In genomic region chr14:24734917-24735500, GRCh38 we compare ENCODE assay signal across 9 cellular contexts.
DNase-seq lines count a peak whose midpoint lies in the region; ATAC-seq and TF ChIP-seq lines count a peak whose summit lies in the region.
"Had no signal": no experiment of that assay in that cellular context is flagged by ENCODE, and none has a peak within 500 bp of the region (broad histone marks: within the 10 kb centered on the region; RNA-seq: fewer than 3 reads in every experiment).

No MANE protein-coding gene starts in this region.

- H3K36me3 ChIP-seq in iPS DF 6.9 (ENCODE audit: control insufficient read depth, insufficient read depth, low read length) (no peaks in the 10 kb centered on the region), spleen (no peaks in the 10 kb centered on the region)

- TF ChIP-seq CTCF in spleen (IDR thresholded peaks at IDR 0.05 in 8 of 11, conservative IDR thresholded peaks at IDR 0.05 in 3 of 11) = peak in 9 of 11 experiments; percentile 32 to 71 (median 60)

- intact Hi-C loops in spleen (cut with DNase I; ENCODE audit: low total_unique reads) = loop anchor here (5.0 kb wide), 1 partner anchor 417 kb away; no protein-coding TSS in a partner anchor

- no peak for TF ChIP-seq POLR2A in spleen (IDR thresholded peaks at IDR 0.05)

- DNase-seq in DMS114 treated with DMSO at 0.1 percent for 48 hours (lab: John Stamatoyannopoulos, UW; ENCODE audit: unreplicated experiment) (peak; percentile 27), NCI-H524 (lab: John Stamatoyannopoulos, UW) (peak; percentile 71 to 85), astrocyte of the hippocampus (ENCODE audit: low read depth, low spot score) (peak; percentile 78), iPS DF 6.9 (ENCODE audit: low read depth, low spot score) (peak; percentile 39), spleen (no peak)
- DNase-seq in NK-92 treated with Interleukin-12 subunit alpha and Interleukin-12 subunit beta, amount 100 ng/mL, for 24 hours (lab: John Stamatoyannopoulos, UW) = no peak

- H3K4me1 ChIP-seq in iPS DF 6.9 (ENCODE audit: control insufficient read depth, insufficient read depth, low read length) = peaks cover 5% of the 10 kb centered on the region
- H3K4me1 ChIP-seq in spleen = no peaks in the 10 kb centered on the region

- no peaks in the 10 kb centered on the region for H3K9me3 ChIP-seq in iPS DF 6.9 (ENCODE audit: control insufficient read depth, insufficient read depth, low read length)
- H3K9me3 ChIP-seq in spleen = peaks cover 0 to 5% (median 0%) of the 10 kb centered on the region in 8 donors

- H3K4me3 ChIP-seq in iPS DF 6.9 (ENCODE audit: low read length) (no peak overlapping the region), spleen (no peak overlapping the region)
- H3K4me3 ChIP-seq: skin epidermis had no signal

- no CpG with 5 or more reads among the region's 9 CpGs for WGBS in iPS DF 6.9 (ENCODE audit: insufficient coverage, insufficient read length)
- 30 to 38% (median 33%) methylated on average over 9 of the region's 9 CpGs for WGBS in spleen, 5 donors

- ATAC-seq in HG03442 (IDR thresholded peaks at IDR 0.05; ENCODE audit: unreplicated experiment) = peak; percentile 61
- ATAC-seq in activated CD4-positive, CD25-positive, alpha-beta regulatory T cell treated with anti-CD3 and anti-CD28 coated beads, Interleukin-2, amount 50 U/mL, for 24 hours = no peak

- H3K27me3 ChIP-seq in iPS DF 6.9 (ENCODE audit: control insufficient read depth, insufficient read depth, low read length) = no peaks in the 10 kb centered on the region
- H3K27me3 ChIP-seq in spleen (replicated peaks in 1 of 7) = peaks cover 0 to 9% (median 0%) of the 10 kb centered on the region in 7 donors

- no peak overlapping the region for H3K27ac ChIP-seq in iPS DF 6.9 (ENCODE audit: low read length)
- no peak overlapping the region for H3K27ac ChIP-seq in spleen
- H3K27ac ChIP-seq: skin epidermis had no signal

Comparison
In these comparisons a context has a peak if more than half of its experiments do, and no peak if none do; other contexts are left out.
1. DNase-seq: peak in DMS114 treated with DMSO at 0.1 percent for 48 hours (single experiment), NCI-H524 (2 of 2), astrocyte of the hippocampus (single experiment) and iPS DF 6.9 (single experiment); none in spleen (single experiment) and NK-92 treated with Interleukin-12 subunit alpha and Interleukin-12 subunit beta, amount 100 ng/mL, for 24 hours (single experiment).